ENCODE assay signal across 8 cellular contexts in the genomic region with DNA sequence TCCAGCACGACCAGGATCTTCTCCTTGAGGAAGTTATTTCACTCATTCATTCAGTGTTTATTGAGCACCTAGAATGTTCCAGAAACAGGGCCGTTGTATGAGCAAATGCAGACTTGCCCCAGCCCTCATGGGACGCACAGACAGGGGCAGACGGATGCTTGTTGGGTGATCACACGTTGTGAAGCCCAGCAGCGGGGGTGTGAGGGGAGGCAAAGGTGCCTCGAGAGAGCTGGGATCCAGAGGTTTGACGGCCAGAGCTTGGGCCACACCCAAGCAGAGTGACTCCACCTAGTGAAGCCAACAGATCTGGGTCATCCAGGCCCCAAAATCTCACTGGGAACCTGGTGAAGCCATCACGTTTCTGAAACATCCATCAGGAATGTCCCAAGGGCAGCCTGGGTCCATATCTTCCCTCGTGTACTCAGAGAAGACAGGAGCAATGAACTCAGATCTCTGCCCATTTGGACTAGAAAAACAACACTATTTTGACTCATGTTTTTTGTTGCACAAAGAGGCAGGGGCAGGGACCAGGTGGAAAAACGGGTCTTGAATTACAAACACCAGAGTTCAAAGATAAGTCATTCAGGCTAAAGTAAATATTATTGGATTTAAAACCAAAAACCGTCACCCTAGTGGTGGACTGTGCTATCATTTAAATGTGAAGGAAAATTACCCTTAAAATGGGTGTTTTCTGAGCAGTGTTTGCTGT. TPM values are rescaled to one million over a fixed set of nuclear protein-coding genes. Genes with fewer than 3 reads are reported as not detected.
DNase-seq lines count a peak whose midpoint lies in the region; ATAC-seq and TF ChIP-seq lines count a peak whose summit lies in the region.
"Had no signal": no experiment of that assay in that cellular context is flagged by ENCODE, and none has a peak within 500 bp of the region (broad histone marks: within the 10 kb centered on the region; RNA-seq: fewer than 3 reads in every experiment).

No MANE protein-coding gene starts in this region.

- H3K4me1 Mint-ChIP-seq in T-helper 17 cell: peaks cover 36% of the 10 kb centered on the region
- peaks cover 51% of the 10 kb centered on the region for H3K4me1 Mint-ChIP-seq in stimulated activated effector memory CD8-positive, alpha-beta T cell treated with anti-CD3 and anti-CD28 coated beads, Interleukin-12 subunit alpha, Interleukin-12 subunit beta, amount 100 ng/mL, for 72 hours

- peak; percentile 74 for DNase-seq in GM23248
- no peak for DNase-seq in T-helper 17 cell
- no peak for DNase-seq in stimulated activated effector memory CD8-positive, alpha-beta T cell treated with anti-CD3 and anti-CD28 coated beads, Interleukin-12 subunit alpha, Interleukin-12 subunit beta, amount 100 ng/mL, for 72 hours (ENCODE audit: low spot score in 2 of 2)
- DNase-seq in NK-92 (lab: John Stamatoyannopoulos, UW; ENCODE audit: unreplicated experiment): no peak

- peak overlapping the region; percentile 18 for H3K4me2 ChIP-seq in GM23248 (ENCODE audit: unreplicated experiment)

- ATAC-seq in T-helper 17 cell (no peak), gastroesophageal sphincter (peak; percentile 37), GM19035 (IDR thresholded peaks at IDR 0.05; ENCODE audit: unreplicated experiment) (no peak)
- peak; percentile 31 for ATAC-seq in stimulated activated effector memory CD8-positive, alpha-beta T cell treated with anti-CD3 and anti-CD28 coated beads, Interleukin-12 subunit alpha, Interleukin-12 subunit beta, amount 100 ng/mL, for 72 hours
- ATAC-seq in activated CD4-positive, CD25-positive, alpha-beta regulatory T cell treated with anti-CD3 and anti-CD28 coated beads, Interleukin-2, amount 50 U/mL, for 24 hours: no peak

- no peaks in the 10 kb centered on the region for H3K27me3 Mint-ChIP-seq in T-helper 17 cell

- no peak for TF ChIP-seq EP300 in gastroesophageal sphincter (IDR thresholded peaks at IDR 0.05)

- H3K4me1 ChIP-seq in GM23248 (ENCODE audit: insufficient read depth) (peaks cover 12% of the 10 kb centered on the region), gastroesophageal sphincter (peaks cover 5 to 72% (median 40%) of the 10 kb centered on the region in 3 donors)

- H2AFZ ChIP-seq in GM23248: no peak overlapping the region

- peak in 3 of 4 experiments; percentile 12 to 42 (median 31) for TF ChIP-seq CTCF in gastroesophageal sphincter (IDR thresholded peaks at IDR 0.05)

- peak overlapping the region; percentile 37; the same call in 1 of the 2 replicates for H3K9ac ChIP-seq in GM23248

- peaks cover 17% of the 10 kb centered on the region for H3F3A ChIP-seq in GM23248 (ENCODE audit: insufficient read depth)

- TF ChIP-seq POLR2A in gastroesophageal sphincter (IDR thresholded peaks at IDR 0.05): no peak

- H3K9me3 ChIP-seq in GM23248 (ENCODE audit: low read depth) (no peaks in the 10 kb centered on the region), T-helper 17 cell (ENCODE audit: control insufficient read depth, low read length, poor library complexity, severe bottlenecking) (no peaks in the 10 kb centered on the region), gastroesophageal sphincter (no peaks in the 10 kb centered on the region)

- no peaks in the 10 kb centered on the region for H3K9me2 ChIP-seq in GM23248 (ENCODE audit: insufficient read depth)

- no peaks in the 10 kb centered on the region for H4K20me1 ChIP-seq in GM23248 (ENCODE audit: insufficient read depth)

- H3K27ac Mint-ChIP-seq in T-helper 17 cell: peak overlapping the region; percentile 95
- peak overlapping the region; percentile 91 for H3K27ac Mint-ChIP-seq in stimulated activated effector memory CD8-positive, alpha-beta T cell treated with anti-CD3 and anti-CD28 coated beads, Interleukin-12 subunit alpha, Interleukin-12 subunit beta, amount 100 ng/mL, for 72 hours

- no peaks in the 10 kb centered on the region for H3K9me3 Mint-ChIP-seq in stimulated activated effector memory CD8-positive, alpha-beta T cell treated with anti-CD3 and anti-CD28 coated beads, Interleukin-12 subunit alpha, Interleukin-12 subunit beta, amount 100 ng/mL, for 72 hours

- H3K36me3 ChIP-seq in GM23248 (ENCODE audit: low read depth) (peaks cover 6% of the 10 kb centered on the region), gastroesophageal sphincter (peaks cover 0 to 25% of the 10 kb centered on the region in 2 donors)

- in situ Hi-C loops in GM23248 (cut with MboI): loop anchor here (10.0 kb wide), 2 partner anchors 69 to 159 kb away; no protein-coding TSS in a partner anchor

- peaks cover 2% of the 10 kb centered on the region for H3K36me3 Mint-ChIP-seq in T-helper 17 cell (ENCODE audit: low read depth)
- peaks cover 95% of the 10 kb centered on the region for H3K36me3 Mint-ChIP-seq in stimulated activated effector memory CD8-positive, alpha-beta T cell treated with anti-CD3 and anti-CD28 coated beads, Interleukin-12 subunit alpha, Interleukin-12 subunit beta, amount 100 ng/mL, for 72 hours

- WGBS in GM23248 (ENCODE audit: low coverage in 1 of 2, low lambda C conversion rate in 2 of 2, missing lambda C conversion rate in 2 of 2), 2 experiments: 49 to 50% methylated on average over 12 of the region's 12 CpGs
- 10 to 37% methylated on average over 2 to 4 of the region's 12 CpGs for WGBS in gastroesophageal sphincter (ENCODE audit: low coverage in 1 of 2), 2 donors

- H3K27me3 ChIP-seq in GM23248 (replicated peaks; ENCODE audit: insufficient read depth): no peaks in the 10 kb centered on the region
- no peaks in the 10 kb centered on the region for H3K27me3 ChIP-seq in gastroesophageal sphincter

- H3K27ac ChIP-seq in GM23248: peak overlapping the region; percentile 26
- peak overlapping the region; percentile 36 to 84 (median 78) for H3K27ac ChIP-seq in gastroesophageal sphincter

- H3K4me3 ChIP-seq in GM23248: no peak overlapping the region
- H3K4me3 ChIP-seq in gastroesophageal sphincter: no peak overlapping the region
- H3K4me3 ChIP-seq: skin epidermis had no signal

- H3K79me2 ChIP-seq in GM23248 (ENCODE audit: insufficient read depth): peaks cover 96% of the 10 kb centered on the region

- peak overlapping the region; percentile 50 for H3K4me3 Mint-ChIP-seq in T-helper 17 cell
- no peak overlapping the region for H3K4me3 Mint-ChIP-seq in stimulated activated effector memory CD8-positive, alpha-beta T cell treated with anti-CD3 and anti-CD28 coated beads, Interleukin-12 subunit alpha, Interleukin-12 subunit beta, amount 100 ng/mL, for 72 hours

RNA-seq across cellular contexts. Expression of gene RBM44, which starts 54.9 kb away (rescaled TPM):
- total RNA-seq in GM23248 (2014; rRNA removed; shearing (Covaris generic)): 0.11 and 2.8 TPM in 2 replicates
- not detected in 2 replicates for polyA plus RNA-seq in GM23248 (2016; fragmentation: Nextera tagmentation; extraction: Ambion mirVana)
- 1 to 10 TPM; 2.2 to 4.0 TPM for total RNA-seq in T-helper 17 cell
- total RNA-seq in gastroesophageal sphincter: 1 to 10 TPM in 2 of 4 donors, under 1 TPM in 2; 0.45 to 1.4 (median 0.93) TPM

Comparison
In these comparisons a context has a peak if more than half of its experiments do, and no peak if none do; other contexts are left out.
1. ATAC-seq: peak in gastroesophageal sphincter (single experiment) and stimulated activated effector memory CD8-positive, alpha-beta T cell treated with anti-CD3 and anti-CD28 coated beads, Interleukin-12 subunit alpha, Interleukin-12 subunit beta, amount 100 ng/mL, for 72 hours (single experiment); none in T-helper 17 cell (single experiment), activated CD4-positive, CD25-positive, alpha-beta regulatory T cell treated with anti-CD3 and anti-CD28 coated beads, Interleukin-2, amount 50 U/mL, for 24 hours (0 of 2) and GM19035 (single experiment).